Comparison of ENCODE assay signal across 12 cellular contexts in genomic region chr20:45354423-45355208, GRCh38. TPM values are rescaled to one million over a fixed set of nuclear protein-coding genes. Genes with fewer than 3 reads are reported as not detected.
DNase-seq lines count a peak whose midpoint lies in the region; ATAC-seq, FAIRE-seq and TF ChIP-seq lines count a peak whose summit lies in the region.
"Had no signal": no experiment of that assay in that cellular context is flagged by ENCODE, and none has a peak within 500 bp of the region (broad histone marks: within the 10 kb centered on the region; RNA-seq: fewer than 3 reads in every experiment).

No MANE protein-coding gene starts in this region.

- no peaks in the 10 kb centered on the region for H3K27me3 ChIP-seq in GM23338 (ENCODE audit: insufficient read depth)

- no peaks in the 10 kb centered on the region for H3K36me3 ChIP-seq in GM23338 (ENCODE audit: insufficient read depth)
- H3K36me3 ChIP-seq: neutrophil had no signal

- H3K4me2 ChIP-seq in A549, result peak overlapping the region; percentile 57
- H3K4me2 ChIP-seq in GM23338, result no peak overlapping the region

- H3K4me3 Mint-ChIP-seq in GM23338, result no peak overlapping the region
- H3K4me3 Mint-ChIP-seq in activated T-helper 2 cell treated with anti-CD3 and anti-CD28 coated beads, Interferon-gamma antibody, Interleukin-2, Interleukin-4, amounts not matched to agents 10 μg/mL and 5 μg/mL and 100 μg/mL, durations not matched to agents 14 hours and 24 hours and 36 hours (ENCODE audit: low read depth), result peak overlapping the region; percentile 58

- H3F3A ChIP-seq in GM23338 (replicated peaks; ENCODE audit: low read depth), result no peaks in the 10 kb centered on the region

- no peaks in the 10 kb centered on the region for H3K9me3 Mint-ChIP-seq in GM23338
- H3K9me3 Mint-ChIP-seq in activated T-helper 2 cell treated with anti-CD3 and anti-CD28 coated beads, Interferon-gamma antibody, Interleukin-2, Interleukin-4, amounts not matched to agents 10 μg/mL and 5 μg/mL and 100 μg/mL, durations not matched to agents 14 hours and 24 hours and 36 hours, result no peaks in the 10 kb centered on the region

- H3K9me2 ChIP-seq in GM23338 (ENCODE audit: insufficient read depth), result no peaks in the 10 kb centered on the region

- H3K36me3 Mint-ChIP-seq in GM23338 (ENCODE audit: low read depth), result no peaks in the 10 kb centered on the region
- H3K36me3 Mint-ChIP-seq in activated T-helper 2 cell treated with anti-CD3 and anti-CD28 coated beads, Interferon-gamma antibody, Interleukin-2, Interleukin-4, amounts not matched to agents 10 μg/mL and 5 μg/mL and 100 μg/mL, durations not matched to agents 14 hours and 24 hours and 36 hours (ENCODE audit: low read depth), result no peaks in the 10 kb centered on the region

- DNase-seq in A549 (ENCODE audit: low read depth in 1 of 2, low spot score in 1 of 2) (no peak), GM23338 (ENCODE audit: low spot score) (no peak), iris pigment epithelial cell (ENCODE audit: low read depth) (peak; percentile 65), epidermal melanocyte (ENCODE audit: insufficient read length, low spot score) (no peak), HuH-7.5 (ENCODE audit: low spot score) (no peak)
- DNase-seq in activated T-helper 2 cell treated with anti-CD3 and anti-CD28 coated beads, Interferon-gamma antibody, Interleukin-2, Interleukin-4, amounts not matched to agents 10 μg/mL and 5 μg/mL and 100 μg/mL, durations not matched to agents 14 hours and 24 hours and 36 hours (ENCODE audit: low spot score), result no peak
- no peak for DNase-seq in effector CD8-positive, alpha-beta T cell (lab: John Stamatoyannopoulos, UW)
- DNase-seq: cortex of kidney, NCI-H187 treated with DMSO at 0.1 percent for 48 hours had no signal

- peaks cover 42% of the 10 kb centered on the region for H3K4me1 ChIP-seq in A549
- peaks cover 9% of the 10 kb centered on the region for H3K4me1 ChIP-seq in GM23338 (ENCODE audit: insufficient read depth)

- H3K4me1 Mint-ChIP-seq in GM23338, result peaks cover 29% of the 10 kb centered on the region
- H3K4me1 Mint-ChIP-seq in activated T-helper 2 cell treated with anti-CD3 and anti-CD28 coated beads, Interferon-gamma antibody, Interleukin-2, Interleukin-4, amounts not matched to agents 10 μg/mL and 5 μg/mL and 100 μg/mL, durations not matched to agents 14 hours and 24 hours and 36 hours (ENCODE audit: low read depth), result peaks cover 65% of the 10 kb centered on the region

- H2AFZ ChIP-seq in GM23338, result peak overlapping the region; percentile 84; the same call in 1 of the 2 replicates

- H3K27me3 Mint-ChIP-seq in GM23338 (ENCODE audit: insufficient read depth, low read depth, poor library complexity), result no peaks in the 10 kb centered on the region
- H3K27me3 Mint-ChIP-seq in activated T-helper 2 cell treated with anti-CD3 and anti-CD28 coated beads, Interferon-gamma antibody, Interleukin-2, Interleukin-4, amounts not matched to agents 10 μg/mL and 5 μg/mL and 100 μg/mL, durations not matched to agents 14 hours and 24 hours and 36 hours (ENCODE audit: low read depth), result no peaks in the 10 kb centered on the region

- FAIRE-seq in A549 (lab: Jason Lieb, UNC), result no peak

- TF ChIP-seq POLR2A in A549 (IDR thresholded peaks at IDR 0.05; ENCODE audit: low read length), result no peak

- H3K27ac ChIP-seq in A549, result peak overlapping the region; percentile 12 to 65; a peak in 3 of 6 replicates
- H3K27ac ChIP-seq in GM23338 (ENCODE audit: low read depth), result no peak overlapping the region
- H3K27ac ChIP-seq: neutrophil had no signal

- no peak for TF ChIP-seq RAD21 in A549 (conservative IDR thresholded peaks at IDR 0.05 in 1 of 2, IDR thresholded peaks at IDR 0.05 in 1 of 2)

- WGBS in A549 (ENCODE audit: missing lambda C conversion rate), result 86% methylated on average over 9 of the region's 9 CpGs

- CTCF ChIA-PET in A549 (lab: Yijun Ruan, JAX), result interaction anchor here (0.9 to 4.7 kb wide), 10 partner anchors 9 to 417 kb away, joined by 3 to 46 read pairs (median 5); partner anchors contain the start of gene SYS1

- POLR2A ChIA-PET in A549 (lab: Yijun Ruan, JAX), result interaction anchor here (1.5 kb wide), 1 partner anchor 10 kb away, joined by 6 read pairs; no protein-coding TSS in a partner anchor

- ATAC-seq in A549 (no peak), GM23338 (no peak), HG03280 (IDR thresholded peaks at IDR 0.05; ENCODE audit: unreplicated experiment) (no peak)

- H3K4me3 ChIP-seq in A549, result no peak overlapping the region
- no peak overlapping the region for H3K4me3 ChIP-seq in GM23338

- TF ChIP-seq CTCF in A549 (IDR thresholded peaks at IDR 0.05) (no peak), GM23338 (conservative IDR thresholded peaks at IDR 0.05; ENCODE audit: low read depth in 2 of 2) (no peak)

- H3K79me2 ChIP-seq in GM23338 (replicated peaks; ENCODE audit: insufficient read depth), result no peaks in the 10 kb centered on the region

- no peak overlapping the region for H3K27ac Mint-ChIP-seq in GM23338
- H3K27ac Mint-ChIP-seq in activated T-helper 2 cell treated with anti-CD3 and anti-CD28 coated beads, Interferon-gamma antibody, Interleukin-2, Interleukin-4, amounts not matched to agents 10 μg/mL and 5 μg/mL and 100 μg/mL, durations not matched to agents 14 hours and 24 hours and 36 hours, result peak overlapping the region; percentile 87

- TF ChIP-seq EP300 in A549 (IDR thresholded peaks at IDR 0.05), result no peak

- H4K20me1 ChIP-seq in GM23338 (replicated peaks; ENCODE audit: insufficient read depth), result no peaks in the 10 kb centered on the region

- no peaks in the 10 kb centered on the region for H3K9me3 ChIP-seq in A549
- H3K9me3 ChIP-seq: neutrophil had no signal

- intact Hi-C loops in activated T-helper 2 cell treated with anti-CD3 and anti-CD28 coated beads, Interferon-gamma antibody, Interleukin-2, Interleukin-4, amounts not matched to agents 10 μg/mL and 5 μg/mL and 100 μg/mL, durations not matched to agents 14 hours and 24 hours and 36 hours (cut with micrococcal nuclease), result loop anchor here (1.0 to 5.0 kb wide), 4 partner anchors 8 to 384 kb away; partner anchors contain the start of gene SYS1

RNA-seq across cellular contexts. Expression of gene SDC4, which starts 6.4 kb away (rescaled TPM):
- polyA plus RNA-seq in A549 (2011; rRNA removed) (27.4 and 29.0 TPM in 2 replicates), A549 (2017; fragmentation: RNase III; extraction: RNeasy Plus Mini Kit Qiagen cat#74134 plus additional on column Dnase treatment) (35.6 to 40.2 TPM (median 39.2 TPM) in 3 replicates), GM23338 (2016; fragmentation: Nextera tagmentation; extraction: Ambion mirVana) (28.5 and 29.7 TPM in 2 replicates)
- 13.1 and 17.7 TPM in 2 replicates for polyA plus RNA-seq in A549 (2012; cell fraction: cytosol; rRNA removed)
- polyA plus RNA-seq in A549 (2012; cell fraction: nucleus; rRNA removed), result 12.6 and 21.5 TPM in 2 replicates
- 43.3 and 43.7 TPM in 2 replicates for polyA minus RNA-seq in A549 (2011; rRNA and poly(A)+ RNA removed)
- total RNA-seq in GM23338 (2014; rRNA removed; shearing (Covaris generic)), result 35.4 and 39.9 TPM in 2 replicates
- total RNA-seq in activated T-helper 2 cell treated with anti-CD3 and anti-CD28 coated beads, Interferon-gamma antibody, Interleukin-2, Interleukin-4, amounts not matched to agents 10 μg/mL and 5 μg/mL and 100 μg/mL, durations not matched to agents 14 hours and 24 hours and 36 hours, result 133 and 136 TPM in 2 replicates

RNA-seq across cellular contexts. Expression of gene SYS1, which starts 8.3 kb away (rescaled TPM):
- polyA plus RNA-seq in A549 (2011; rRNA removed), result 27.6 and 30.5 TPM in 2 replicates
- polyA plus RNA-seq in A549 (2012; cell fraction: cytosol; rRNA removed), result 46.0 and 62.2 TPM in 2 replicates
- polyA plus RNA-seq in A549 (2012; cell fraction: nucleus; rRNA removed), result 54.1 and 71.4 TPM in 2 replicates
- polyA plus RNA-seq in A549 (2017; fragmentation: RNase III; extraction: RNeasy Plus Mini Kit Qiagen cat#74134 plus additional on column Dnase treatment), result 20.2 to 20.5 TPM (median 20.2 TPM) in 3 replicates
- 47.1 and 63.5 TPM in 2 replicates for polyA minus RNA-seq in A549 (2011; rRNA and poly(A)+ RNA removed)
- total RNA-seq in GM23338 (2014; rRNA removed; shearing (Covaris generic)), result 12.5 and 21.5 TPM in 2 replicates
- 6.9 and 7.9 TPM in 2 replicates for polyA plus RNA-seq in GM23338 (2016; fragmentation: Nextera tagmentation; extraction: Ambion mirVana)
- 16.8 and 20.1 TPM in 2 replicates for total RNA-seq in activated T-helper 2 cell treated with anti-CD3 and anti-CD28 coated beads, Interferon-gamma antibody, Interleukin-2, Interleukin-4, amounts not matched to agents 10 μg/mL and 5 μg/mL and 100 μg/mL, durations not matched to agents 14 hours and 24 hours and 36 hours

RNA-seq across cellular contexts. Expression of gene TP53TG5, which starts 23.5 kb away (rescaled TPM):
- polyA plus RNA-seq in A549 (2011; rRNA removed), result not detected in 2 replicates
- not detected in 2 replicates for polyA plus RNA-seq in A549 (2012; cell fraction: cytosol; rRNA removed)
- not detected in 2 replicates for polyA plus RNA-seq in A549 (2012; cell fraction: nucleus; rRNA removed)
- polyA plus RNA-seq in A549 (2017; fragmentation: RNase III; extraction: RNeasy Plus Mini Kit Qiagen cat#74134 plus additional on column Dnase treatment), result not detected in 3 replicates
- not detected in 2 replicates for polyA minus RNA-seq in A549 (2011; rRNA and poly(A)+ RNA removed)
- not detected in 2 replicates for total RNA-seq in GM23338 (2014; rRNA removed; shearing (Covaris generic))
- polyA plus RNA-seq in GM23338 (2016; fragmentation: Nextera tagmentation; extraction: Ambion mirVana), result not detected in 2 replicates
- total RNA-seq in activated T-helper 2 cell treated with anti-CD3 and anti-CD28 coated beads, Interferon-gamma antibody, Interleukin-2, Interleukin-4, amounts not matched to agents 10 μg/mL and 5 μg/mL and 100 μg/mL, durations not matched to agents 14 hours and 24 hours and 36 hours, result not detected in 2 replicates

RNA-seq across cellular contexts. Expression of gene MATN4, which starts 46.5 kb away (rescaled TPM):
- polyA plus RNA-seq in A549 (2011; rRNA removed) (0.04 TPM in 1 of 2 replicates, not detected in the other), A549 (2017; fragmentation: RNase III; extraction: RNeasy Plus Mini Kit Qiagen cat#74134 plus additional on column Dnase treatment) (0.05 to 0.08 TPM (median 0.05 TPM) in 3 replicates), GM23338 (2016; fragmentation: Nextera tagmentation; extraction: Ambion mirVana) (3.3 and 4.0 TPM in 2 replicates)
- 0.14 and 0.17 TPM in 2 replicates for polyA plus RNA-seq in A549 (2012; cell fraction: cytosol; rRNA removed)
- 0.37 and 0.49 TPM in 2 replicates for polyA plus RNA-seq in A549 (2012; cell fraction: nucleus; rRNA removed)
- not detected in 2 replicates for polyA minus RNA-seq in A549 (2011; rRNA and poly(A)+ RNA removed)
- 4.2 and 5.1 TPM in 2 replicates for total RNA-seq in GM23338 (2014; rRNA removed; shearing (Covaris generic))
- total RNA-seq in activated T-helper 2 cell treated with anti-CD3 and anti-CD28 coated beads, Interferon-gamma antibody, Interleukin-2, Interleukin-4, amounts not matched to agents 10 μg/mL and 5 μg/mL and 100 μg/mL, durations not matched to agents 14 hours and 24 hours and 36 hours, result 0.39 and 0.64 TPM in 2 replicates
- total RNA-seq: ureter had no signal

RNA-seq across cellular contexts. Expression of gene RBPJL, which starts 48.0 kb away (rescaled TPM):
- polyA plus RNA-seq in A549 (2011; rRNA removed), result not detected in 2 replicates
- 0.01 TPM in 1 of 2 replicates, not detected in the other for polyA plus RNA-seq in A549 (2012; cell fraction: cytosol; rRNA removed)
- polyA plus RNA-seq in A549 (2012; cell fraction: nucleus; rRNA removed), result not detected in 2 replicates
- not detected in 3 replicates for polyA plus RNA-seq in A549 (2017; fragmentation: RNase III; extraction: RNeasy Plus Mini Kit Qiagen cat#74134 plus additional on column Dnase treatment)
- not detected in 2 replicates for polyA minus RNA-seq in A549 (2011; rRNA and poly(A)+ RNA removed)
- total RNA-seq in GM23338 (2014; rRNA removed; shearing (Covaris generic)), result 0.66 and 1.4 TPM in 2 replicates
- polyA plus RNA-seq in GM23338 (2016; fragmentation: Nextera tagmentation; extraction: Ambion mirVana), result 0.42 and 0.44 TPM in 2 replicates
- not detected in 2 replicates for total RNA-seq in activated T-helper 2 cell treated with anti-CD3 and anti-CD28 coated beads, Interferon-gamma antibody, Interleukin-2, Interleukin-4, amounts not matched to agents 10 μg/mL and 5 μg/mL and 100 μg/mL, durations not matched to agents 14 hours and 24 hours and 36 hours
- total RNA-seq: ureter had no signal
